8 cellular contexts compared by ENCODE assay signal in the genomic region with DNA sequence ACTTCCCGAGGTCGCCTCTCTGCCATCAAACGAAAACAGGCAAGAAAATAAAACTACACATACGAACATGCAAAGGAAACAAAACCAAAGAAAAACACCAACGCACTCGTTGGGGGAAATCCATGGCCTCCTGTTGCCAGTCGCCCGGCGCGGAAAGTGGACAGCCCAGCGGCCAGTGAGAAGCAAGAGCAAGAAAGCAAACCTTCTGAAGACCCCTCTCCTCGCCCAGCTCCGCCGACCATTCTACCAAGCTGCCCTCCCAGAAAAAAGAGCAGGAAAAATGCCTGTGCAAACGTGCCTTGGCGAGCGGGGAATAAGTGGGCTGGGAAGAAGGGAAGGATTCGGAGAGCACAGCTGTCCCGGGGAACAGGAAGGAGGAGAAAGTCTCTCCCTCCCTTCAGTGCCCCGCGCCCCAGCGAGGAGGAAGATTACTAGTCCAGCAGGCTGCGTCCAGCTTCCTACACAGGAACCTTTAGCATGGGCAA. TPM values are rescaled to one million over a fixed set of nuclear protein-coding genes. Genes with fewer than 3 reads are reported as not detected.
DNase-seq lines count a peak whose midpoint lies in the region; ATAC-seq, FAIRE-seq and TF ChIP-seq lines count a peak whose summit lies in the region.

No MANE protein-coding gene starts in this region.

- peaks cover 13 to 25% (median 24%) of the 10 kb centered on the region in 3 donors for H3K4me1 Mint-ChIP-seq in IgD-negative memory B cell
- peaks cover 23% of the 10 kb centered on the region for H3K4me1 Mint-ChIP-seq in activated T-helper 2 cell treated with anti-CD3 and anti-CD28 coated beads, Interferon-gamma antibody, Interleukin-2, Interleukin-4, amounts not matched to agents 10 μg/mL and 5 μg/mL and 100 μg/mL, durations not matched to agents 14 hours and 24 hours and 36 hours (ENCODE audit: low read depth)

- H3K27me3 Mint-ChIP-seq in IgD-negative memory B cell, result peaks cover 41% of the 10 kb centered on the region
- H3K27me3 Mint-ChIP-seq in activated T-helper 2 cell treated with anti-CD3 and anti-CD28 coated beads, Interferon-gamma antibody, Interleukin-2, Interleukin-4, amounts not matched to agents 10 μg/mL and 5 μg/mL and 100 μg/mL, durations not matched to agents 14 hours and 24 hours and 36 hours (ENCODE audit: low read depth), result peaks cover 69% of the 10 kb centered on the region

- ATAC-seq in pancreas, result peak; percentile 47 to 71 (median 56)
- no peak for ATAC-seq in GM21367 (IDR thresholded peaks at IDR 0.05; ENCODE audit: unreplicated experiment)

- TF ChIP-seq CTCF in GM10266 (IDR thresholded peaks at IDR 0.05; ENCODE audit: control insufficient read depth, insufficient read depth, low read depth, missing control alignments), result no peak
- no peak for TF ChIP-seq CTCF in pancreas (IDR thresholded peaks at IDR 0.05)

- peak overlapping the region; percentile 62 to 91 (median 76) for H3K4me3 ChIP-seq in pancreas

- WGBS in pancreas, 2 donors, result 0 to 1% methylated on average over 21 to 22 of the region's 23 CpGs

- H3K27ac ChIP-seq in pancreas, result peak overlapping the region; percentile 51 to 88 (median 74)

- peak overlapping the region in 2 of 3 donors; percentile 40 to 87 for H3K27ac Mint-ChIP-seq in IgD-negative memory B cell
- peak overlapping the region; percentile 58 for H3K27ac Mint-ChIP-seq in activated T-helper 2 cell treated with anti-CD3 and anti-CD28 coated beads, Interferon-gamma antibody, Interleukin-2, Interleukin-4, amounts not matched to agents 10 μg/mL and 5 μg/mL and 100 μg/mL, durations not matched to agents 14 hours and 24 hours and 36 hours

- no peak for FAIRE-seq in pancreas (lab: Jason Lieb, UNC)

- intact Hi-C loops in activated T-helper 2 cell treated with anti-CD3 and anti-CD28 coated beads, Interferon-gamma antibody, Interleukin-2, Interleukin-4, amounts not matched to agents 10 μg/mL and 5 μg/mL and 100 μg/mL, durations not matched to agents 14 hours and 24 hours and 36 hours (cut with micrococcal nuclease), result loop anchor here (1.0 to 5.0 kb wide), 4 partner anchors 257 to 791 kb away; no protein-coding TSS in a partner anchor
- intact Hi-C loops in pancreas (cut with DNase I), result no loop called here

- no peaks in the 10 kb centered on the region for H3K36me3 ChIP-seq in pancreas

- DNase-seq in GM10266 (ENCODE audit: extremely low spot score), result peak; percentile 19
- no peak for DNase-seq in activated T-helper 2 cell treated with anti-CD3 and anti-CD28 coated beads, Interferon-gamma antibody, Interleukin-2, Interleukin-4, amounts not matched to agents 10 μg/mL and 5 μg/mL and 100 μg/mL, durations not matched to agents 14 hours and 24 hours and 36 hours (ENCODE audit: low spot score)
- DNase-seq in foreskin melanocyte, result peak; percentile 76
- DNase-seq in pancreas, result peak in 1 of 6 donors; percentile 59
- DNase-seq in NK-92 treated with Interleukin-12 subunit alpha and Interleukin-12 subunit beta, amount 100 ng/mL, for 24 hours (lab: John Stamatoyannopoulos, UW), result no peak
- no peak for DNase-seq in RPMI8226

- H3K27me3 ChIP-seq in pancreas, result no peaks in the 10 kb centered on the region

- peak overlapping the region; percentile 83 to 91 (median 90) for H3K4me3 Mint-ChIP-seq in IgD-negative memory B cell
- H3K4me3 Mint-ChIP-seq in activated T-helper 2 cell treated with anti-CD3 and anti-CD28 coated beads, Interferon-gamma antibody, Interleukin-2, Interleukin-4, amounts not matched to agents 10 μg/mL and 5 μg/mL and 100 μg/mL, durations not matched to agents 14 hours and 24 hours and 36 hours (ENCODE audit: low read depth), result peak overlapping the region; percentile 87

- H3K9me3 ChIP-seq in pancreas, result no peaks in the 10 kb centered on the region

- no peaks in the 10 kb centered on the region for H3K36me3 Mint-ChIP-seq in IgD-negative memory B cell
- H3K36me3 Mint-ChIP-seq in activated T-helper 2 cell treated with anti-CD3 and anti-CD28 coated beads, Interferon-gamma antibody, Interleukin-2, Interleukin-4, amounts not matched to agents 10 μg/mL and 5 μg/mL and 100 μg/mL, durations not matched to agents 14 hours and 24 hours and 36 hours (ENCODE audit: low read depth), result no peaks in the 10 kb centered on the region

- H3K9me3 Mint-ChIP-seq in IgD-negative memory B cell, result no peaks in the 10 kb centered on the region
- no peaks in the 10 kb centered on the region for H3K9me3 Mint-ChIP-seq in activated T-helper 2 cell treated with anti-CD3 and anti-CD28 coated beads, Interferon-gamma antibody, Interleukin-2, Interleukin-4, amounts not matched to agents 10 μg/mL and 5 μg/mL and 100 μg/mL, durations not matched to agents 14 hours and 24 hours and 36 hours

- peaks cover 0 to 5% (median 0%) of the 10 kb centered on the region in 3 donors for H3K4me1 ChIP-seq in pancreas

RNA-seq across cellular contexts. Expression of gene NECTIN3, which starts 0.8 kb away (rescaled TPM):
- 0.48 TPM for polyA plus RNA-seq in IgD-negative memory B cell
- 2.2 and 2.6 TPM in 2 replicates for total RNA-seq in activated T-helper 2 cell treated with anti-CD3 and anti-CD28 coated beads, Interferon-gamma antibody, Interleukin-2, Interleukin-4, amounts not matched to agents 10 μg/mL and 5 μg/mL and 100 μg/mL, durations not matched to agents 14 hours and 24 hours and 36 hours
- 10 to 100 TPM in 2 of 6 donors, 1 to 10 TPM in 4; 5.1 to 10.3 (median 8.1) TPM for total RNA-seq in pancreas
- polyA plus RNA-seq in pancreas, result 1 to 10 TPM; 1.3 to 6.8 TPM

Comparison
In these comparisons a context has a peak if more than half of its experiments do, and no peak if none do; other contexts are left out.
1. DNase-seq: peak in GM10266 (single experiment) and foreskin melanocyte (single experiment); none in activated T-helper 2 cell treated with anti-CD3 and anti-CD28 coated beads, Interferon-gamma antibody, Interleukin-2, Interleukin-4, amounts not matched to agents 10 μg/mL and 5 μg/mL and 100 μg/mL, durations not matched to agents 14 hours and 24 hours and 36 hours (single experiment), NK-92 treated with Interleukin-12 subunit alpha and Interleukin-12 subunit beta, amount 100 ng/mL, for 24 hours (single experiment) and RPMI8226 (single experiment).